Comparison of ENCODE assay signal across 7 cellular contexts in genomic region chr2:220318508-220318907, GRCh38.
"Had no signal": no experiment of that assay in that cellular context is flagged by ENCODE, and none has a peak within 500 bp of the region (broad histone marks: within the 10 kb centered on the region; RNA-seq: fewer than 3 reads in every experiment).

No MANE protein-coding gene starts in this region.

- H3K27me3 Mint-ChIP-seq: IgD-negative memory B cell had no signal

- H3K4me1 ChIP-seq: HAP-1 had no signal

- H3K9ac ChIP-seq: GM23248 had no signal

- H2AFZ ChIP-seq: GM23248 had no signal

- H3K4me1 Mint-ChIP-seq: IgD-negative memory B cell had no signal

- DNase-seq: GM23248, GOT3, H7, KBM-7 had no signal

- H3K4me3 ChIP-seq: GM23248, HAP-1 had no signal

- H3K36me3 Mint-ChIP-seq: IgD-negative memory B cell had no signal

- H3K27ac ChIP-seq: GM23248 had no signal

- H3K36me3 ChIP-seq: HAP-1 had no signal

- H3K4me3 Mint-ChIP-seq: IgD-negative memory B cell had no signal

- H3K27ac Mint-ChIP-seq: IgD-negative memory B cell had no signal

- ATAC-seq: HepG2 had no signal

- H3K9me3 ChIP-seq: HAP-1 had no signal
